16 cellular contexts compared by ENCODE assay signal in genomic region chr9:78325846-78326350, GRCh38.
"Had no signal": no experiment of that assay in that cellular context is flagged by ENCODE, and none has a peak within 500 bp of the region (broad histone marks: within the 10 kb centered on the region; RNA-seq: fewer than 3 reads in every experiment).

No MANE protein-coding gene starts in this region.

- H3K4me1 ChIP-seq: left lung had no signal

- H3K27me3 ChIP-seq: brain microvascular endothelial cell, heart right ventricle, left lung, right lobe of liver, spleen, tibial nerve had no signal

- H3K4me1 Mint-ChIP-seq: stimulated activated memory B cell treated with anti-CD40 and anti-IgM and Interleukin-4, amounts not matched to agents 10 μg/mL and 1 μg/mL and 100 μg/mL, for 72 hours had no signal

- H3K4me3 Mint-ChIP-seq: activated naive CD4-positive, alpha-beta T cell treated with anti-CD3 and anti-CD28 coated beads for 36 hours; stimulated activated memory B cell treated with anti-CD40 and anti-IgM and Interleukin-4, amounts not matched to agents 10 μg/mL and 1 μg/mL and 100 μg/mL, for 72 hours had no signal

- H3K4me3 ChIP-seq: heart right ventricle, left lung, right lobe of liver, spleen, tibial nerve had no signal

- H3K27ac Mint-ChIP-seq: activated naive CD4-positive, alpha-beta T cell treated with anti-CD3 and anti-CD28 coated beads for 36 hours; progenitor cell of endocrine pancreas; stimulated activated memory B cell treated with anti-CD40 and anti-IgM and Interleukin-4, amounts not matched to agents 10 μg/mL and 1 μg/mL and 100 μg/mL, for 72 hours had no signal

- H3K9me3 ChIP-seq: left lung, right lobe of liver, spleen, tibial nerve had no signal

- H3K27me3 Mint-ChIP-seq: progenitor cell of endocrine pancreas; stimulated activated memory B cell treated with anti-CD40 and anti-IgM and Interleukin-4, amounts not matched to agents 10 μg/mL and 1 μg/mL and 100 μg/mL, for 72 hours had no signal

- FAIRE-seq: frontal cortex, islet of Langerhans had no signal

- H3K36me3 ChIP-seq: heart right ventricle, left lung, WERI-Rb-1 had no signal

- DNase-seq: activated CD4-positive, alpha-beta T cell treated with anti-CD3 and anti-CD28 coated beads for 4 hours; activated CD8-positive, alpha-beta memory T cell treated with anti-CD3 and anti-CD28 coated beads for 24 hours; activated naive CD4-positive, alpha-beta T cell treated with anti-CD3 and anti-CD28 coated beads for 36 hours; heart right ventricle; left lung; SHP77 treated with DMSO at 0.1 percent for 48 hours; spleen; stimulated activated CD4-positive, alpha-beta T cell treated with anti-CD3 and anti-CD28 coated beads, Interleukin-1b, Interleukin-23, amount 100 ng/mL, for 48 hours; WERI-Rb-1 had no signal

- ATAC-seq: left lung; stimulated activated memory B cell treated with anti-CD40 and anti-IgM and Interleukin-4, amounts not matched to agents 10 μg/mL and 1 μg/mL and 100 μg/mL, for 72 hours had no signal

- H3K27ac ChIP-seq: brain microvascular endothelial cell, heart right ventricle, left lung, right lobe of liver, spleen, tibial nerve, WERI-Rb-1 had no signal

- H3K9me3 Mint-ChIP-seq: stimulated activated memory B cell treated with anti-CD40 and anti-IgM and Interleukin-4, amounts not matched to agents 10 μg/mL and 1 μg/mL and 100 μg/mL, for 72 hours had no signal
